10 cellular contexts compared by ENCODE assay signal in genomic region chr6:163398796-163399195, GRCh38. TPM values are rescaled to one million over a fixed set of nuclear protein-coding genes. Genes with fewer than 3 reads are reported as not detected.
DNase-seq lines count a peak whose midpoint lies in the region; ATAC-seq, FAIRE-seq and TF ChIP-seq lines count a peak whose summit lies in the region.
"Had no signal": no experiment of that assay in that cellular context is flagged by ENCODE, and none has a peak within 500 bp of the region (broad histone marks: within the 10 kb centered on the region; RNA-seq: fewer than 3 reads in every experiment).

No MANE protein-coding gene starts in this region.

- no peaks in the 10 kb centered on the region for H3K9me1 ChIP-seq in K562 (ENCODE audit: control insufficient read depth, insufficient read depth, low read length)

- H3K27ac ChIP-seq in K562 (ENCODE audit: extremely low read depth, low read depth, low read length): no peak overlapping the region

- WGBS in K562 (ENCODE audit: insufficient coverage, low coverage, missing lambda C conversion rate): 30% methylated on average over 9 of the region's 9 CpGs

- TF ChIP-seq EP300 in K562 (IDR thresholded peaks at IDR 0.05; ENCODE audit: low read length): no peak

- H3K4me3 Mint-ChIP-seq in naive B cell: no peak overlapping the region
- H3K4me3 Mint-ChIP-seq in effector memory CD8-positive, alpha-beta T cell: no peak overlapping the region
- H3K4me3 Mint-ChIP-seq: activated CD4-positive, alpha-beta memory T cell treated with anti-CD3 and anti-CD28 coated beads for 36 hours had no signal

- no peaks in the 10 kb centered on the region for H3K36me3 ChIP-seq in K562 (ENCODE audit: control insufficient read depth, insufficient read depth, low read length)

- peaks cover 0 to 8% of the 10 kb centered on the region in 2 donors for H3K36me3 Mint-ChIP-seq in naive B cell
- peaks cover 3% of the 10 kb centered on the region for H3K36me3 Mint-ChIP-seq in effector memory CD8-positive, alpha-beta T cell (ENCODE audit: insufficient read depth)
- H3K36me3 Mint-ChIP-seq: activated CD4-positive, alpha-beta memory T cell treated with anti-CD3 and anti-CD28 coated beads for 36 hours had no signal

- peak overlapping the region in 1 of 6 donors; percentile 1 for H3K27ac Mint-ChIP-seq in naive B cell
- no peak overlapping the region for H3K27ac Mint-ChIP-seq in effector memory CD8-positive, alpha-beta T cell
- H3K27ac Mint-ChIP-seq: activated CD4-positive, alpha-beta memory T cell treated with anti-CD3 and anti-CD28 coated beads for 36 hours had no signal

- no TSS peak for BruUV-seq in K562 (replicated peaks; lab: Mats Ljungman, UMichigan)

- no peak overlapping the region for H3K9ac ChIP-seq in K562 (ENCODE audit: insufficient read depth in 1 of 2, low read depth in 2 of 2, low read length in 2 of 2)

- ATAC-seq in GM18868 (IDR thresholded peaks at IDR 0.05; ENCODE audit: unreplicated experiment): peak; percentile 85
- ATAC-seq in HG03095 (IDR thresholded peaks at IDR 0.05; ENCODE audit: unreplicated experiment): peak; percentile 63
- peak; percentile 59 for ATAC-seq in K562
- peak; percentile 33 to 45 for ATAC-seq in naive B cell (ENCODE audit: low read depth in 2 of 2)
- ATAC-seq in GM21737 (IDR thresholded peaks at IDR 0.05; ENCODE audit: unreplicated experiment): no peak
- no peak for ATAC-seq in effector memory CD8-positive, alpha-beta T cell (replicated peaks)

- H3K9me3 Mint-ChIP-seq in naive B cell: peaks cover 0 to 4% (median 0%) of the 10 kb centered on the region in 7 donors
- H3K9me3 Mint-ChIP-seq in effector memory CD8-positive, alpha-beta T cell: no peaks in the 10 kb centered on the region
- H3K9me3 Mint-ChIP-seq: activated CD4-positive, alpha-beta memory T cell treated with anti-CD3 and anti-CD28 coated beads for 36 hours had no signal

- H3K4me2 ChIP-seq in K562 (ENCODE audit: insufficient read depth, low read length): no peak overlapping the region

- CTCF ChIA-PET in K562 (lab: Yijun Ruan, JAX; ENCODE audit: low intra/inter-chr PET ratio): no interaction called here

- peak overlapping the region; percentile 58 for H2AFZ ChIP-seq in K562 (ENCODE audit: low read depth, low read length)

- DNase-seq in K562 (ENCODE audit: extremely low read depth in 1 of 4, low spot score in 3 of 4): no peak
- no peak for DNase-seq in naive B cell
- DNase-seq in DMS53 treated with DMSO at 0.1 percent for 48 hours (lab: John Stamatoyannopoulos, UW; ENCODE audit: unreplicated experiment): no peak
- no peak for DNase-seq in NCI-H1048 (lab: John Stamatoyannopoulos, UW)
- DNase-seq in effector memory CD8-positive, alpha-beta T cell: no peak
- DNase-seq: activated CD4-positive, alpha-beta memory T cell treated with anti-CD3 and anti-CD28 coated beads for 36 hours; SHP77 had no signal

- no peak for TF ChIP-seq CTCF in K562 (IDR thresholded peaks at IDR 0.05 in 2 of 3, conservative IDR thresholded peaks at IDR 0.05 in 1 of 3; ENCODE audit: insufficient read depth in 2 of 3, low read depth in 1 of 3, low read length in 3 of 3)

- H3K4me1 Mint-ChIP-seq in naive B cell: peaks cover 5 to 12% (median 5%) of the 10 kb centered on the region in 3 donors
- H3K4me1 Mint-ChIP-seq in effector memory CD8-positive, alpha-beta T cell (ENCODE audit: low read depth in 2 of 2): no peaks in the 10 kb centered on the region

- peaks cover 9 to 25% of the 10 kb centered on the region in 2 experiments for H3K27me3 ChIP-seq in K562 (ENCODE audit: control insufficient read depth in 2 of 2, insufficient read depth in 2 of 2, low read length in 2 of 2)

- H3K27me3 Mint-ChIP-seq in naive B cell: peaks cover 24 to 33% (median 26%) of the 10 kb centered on the region in 3 donors
- peaks cover 24 to 55% of the 10 kb centered on the region in 2 donors for H3K27me3 Mint-ChIP-seq in effector memory CD8-positive, alpha-beta T cell

- no peaks in the 10 kb centered on the region for H4K20me1 ChIP-seq in K562 (replicated peaks; ENCODE audit: control insufficient read depth, insufficient read depth, low read length)

- intact Hi-C loops in K562 (cut with micrococcal nuclease): no loop called here

- H3K79me2 ChIP-seq in K562 (ENCODE audit: control insufficient read depth, insufficient read depth, low read length): no peaks in the 10 kb centered on the region

- H3K4me1 ChIP-seq in K562 (replicated peaks in 1 of 2; ENCODE audit: control insufficient read depth in 2 of 2, insufficient read depth in 2 of 2, low read length in 2 of 2): peaks cover 0 to 3% of the 10 kb centered on the region in 2 experiments; a peak in 1 of 5 replicates

- FAIRE-seq in K562 (lab: Jason Lieb, UNC): no peak

- TF ChIP-seq RAD21 in K562 (CRISPR knock-in tag; conservative IDR thresholded peaks at IDR 0.05 in 1 of 2, IDR thresholded peaks at IDR 0.05 in 1 of 2): no peak

- no peak overlapping the region for H3K4me3 ChIP-seq in K562

- POLR2A ChIA-PET in K562 (lab: Yijun Ruan, JAX): interaction anchor here (0.6 kb wide), 1 partner anchor 29 kb away, joined by 3 read pairs; no protein-coding TSS in a partner anchor

- in situ Hi-C loops in K562 (cut with MboI): no loop called here

- no peaks in the 10 kb centered on the region for H3K9me3 ChIP-seq in K562 (replicated peaks; ENCODE audit: control insufficient read depth, insufficient read depth, low read depth, low read length)

- TF ChIP-seq POLR2A in K562 (conservative IDR thresholded peaks at IDR 0.05): no peak

TF ChIP-seq in K562, 482 proteins besides CTCF, POLR2A, EP300 and RAD21 (continues in another document):
- TF ChIP-seq IRF2 (CRISPR knock-in tag; IDR thresholded peaks at IDR 0.05) (no peak), MAX (CRISPR knock-in tag; IDR thresholded peaks at IDR 0.05) (peak; percentile 21; the same call in 1 of the 2 replicates), L3MBTL2 (IDR thresholded peaks at IDR 0.05) (peak; percentile 71; the same call in 1 of the 2 replicates)

RNA-seq across cellular contexts. Expression of gene QKI, which starts 15.7 kb away (rescaled TPM):
- total RNA-seq in K562 (2011; cell fraction: chromatin; rRNA removed; ENCODE audit: low replicate concordance): 91.7 and 174 TPM in 2 replicates
- 37.5 and 45.5 TPM in 2 replicates for total RNA-seq in K562 (2011; cell fraction: nucleolus; rRNA removed)
- 95.0 and 184 TPM in 2 replicates for total RNA-seq in K562 (2011; cell fraction: nucleoplasm; rRNA removed)
- 107 and 114 TPM in 2 replicates for total RNA-seq in K562 (2014; rRNA removed)
- 123 and 145 TPM in 2 replicates for total RNA-seq in K562 (2014; rRNA removed; fragmentation: Illumina TruSeq; extraction: Trizol)
- 118 and 128 TPM in 2 replicates for total RNA-seq in K562 (2015; rRNA removed; fragmentation: Illumina TruSeq; extraction: Trizol)
- total RNA-seq in K562 (2021): 129 and 142 TPM in 2 replicates
- 127 and 141 TPM in 2 replicates for polyA plus RNA-seq in K562 (2011; rRNA removed)
- 173 and 191 TPM in 2 replicates for polyA plus RNA-seq in K562 (2011; cell fraction: cytosol; rRNA removed)
- polyA plus RNA-seq in K562 (2011; cell fraction: nucleus; rRNA removed): 121 and 146 TPM in 2 replicates
- 66.4 and 69.4 TPM in 2 replicates for polyA plus RNA-seq in K562 (2012)
- polyA plus RNA-seq in K562 (2014; fragmentation: Illumina TruSeq; extraction: Trizol): 170 and 215 TPM in 2 replicates
- 10 to 100 TPM; 20.4 to 61.0 TPM for polyA plus RNA-seq in K562 (2014; fragmentation: Nextera tagmentation; extraction: Ambion mirVana)
- polyA plus RNA-seq in K562 (2014; rRNA removed): 91.1 and 92.9 TPM in 2 replicates
- polyA minus RNA-seq in K562 (2011; rRNA and poly(A)+ RNA removed): 390 and 459 TPM in 2 replicates
- polyA minus RNA-seq in K562 (2011; cell fraction: cytosol; rRNA and poly(A)+ RNA removed): 157 and 234 TPM in 2 replicates
- polyA minus RNA-seq in K562 (2011; cell fraction: nucleus; rRNA and poly(A)+ RNA removed): 111 and 169 TPM in 2 replicates
- polyA plus RNA-seq in naive B cell (ENCODE audit: low read depth in 6 of 6): 10 to 100 TPM; 20.4 to 67.9 (median 26.6) TPM

Comparison
In these comparisons a context has a peak if more than half of its experiments do, and no peak if none do; other contexts are left out.
1. ATAC-seq: peak in GM18868 (single experiment), HG03095 (single experiment), K562 (single experiment) and naive B cell (2 of 2); none in GM21737 (single experiment) and effector memory CD8-positive, alpha-beta T cell (single experiment).